In genomic region chr17:19397556-19398041, GRCh38 we compare ENCODE assay signal across 11 cellular contexts. TPM values are rescaled to one million over a fixed set of nuclear protein-coding genes. Genes with fewer than 3 reads are reported as not detected.
DNase-seq lines count a peak whose midpoint lies in the region; ATAC-seq and TF ChIP-seq lines count a peak whose summit lies in the region.
"Had no signal": no experiment of that assay in that cellular context is flagged by ENCODE, and none has a peak within 500 bp of the region (broad histone marks: within the 10 kb centered on the region; RNA-seq: fewer than 3 reads in every experiment).

No MANE protein-coding gene starts in this region.

- no peaks in the 10 kb centered on the region for H3K4me1 ChIP-seq in breast epithelium
- H3K4me1 ChIP-seq in aorta (ENCODE audit: control insufficient read depth in 1 of 2, insufficient read depth in 2 of 2, low read length in 2 of 2) = peaks cover 0 to 3% of the 10 kb centered on the region in 2 donors

- no peak overlapping the region for H3K4me3 ChIP-seq in breast epithelium
- no peak overlapping the region for H3K4me3 ChIP-seq in epithelial cell of esophagus (ENCODE audit: low read length)
- no peak overlapping the region for H3K4me3 ChIP-seq in aorta (ENCODE audit: low read length in 2 of 2)

- POLR2A ChIA-PET in MCF 10A (lab: Yijun Ruan, JAX) = no interaction called here

- H3K27ac Mint-ChIP-seq in MCF 10A (ENCODE audit: low read depth, unreplicated experiment) (no peak overlapping the region), mesothelial cell of epicardium (peak overlapping the region; percentile 43)
- H3K27ac Mint-ChIP-seq: T-helper 17 cell had no signal

- BruUV-seq in MCF 10A (replicated peaks; lab: Mats Ljungman, UMichigan) = no TSS peak

- intact Hi-C loops in breast epithelium (cut with DNase I; ENCODE audit: low total_unique reads) = no loop called here
- intact Hi-C loops in MCF 10A (cut with micrococcal nuclease) = no loop called here
- intact Hi-C loops in aorta (cut with DNase I) = loop anchor here in 1 of 2 donors (5.0 kb wide), 1 partner anchor 40 kb away; no protein-coding TSS in a partner anchor

- TF ChIP-seq CTCF in breast epithelium (IDR thresholded peaks at IDR 0.05) (no peak), MCF 10A (IDR thresholded peaks at IDR 0.05; ENCODE audit: unreplicated experiment) (no peak), epithelial cell of esophagus (IDR thresholded peaks at IDR 0.05; ENCODE audit: insufficient read depth, low read depth, low read length, missing control alignments) (no peak), mesothelial cell of epicardium (IDR thresholded peaks at IDR 0.05; ENCODE audit: unreplicated experiment) (no peak)

- peaks cover 10% of the 10 kb centered on the region for H3K4me1 Mint-ChIP-seq in MCF 10A (ENCODE audit: insufficient read depth, unreplicated experiment)
- peaks cover 30% of the 10 kb centered on the region for H3K4me1 Mint-ChIP-seq in mesothelial cell of epicardium

- no peaks in the 10 kb centered on the region for H3K36me3 ChIP-seq in breast epithelium
- no peaks in the 10 kb centered on the region for H3K36me3 ChIP-seq in aorta (ENCODE audit: control insufficient read depth in 1 of 2, insufficient read depth in 2 of 2, low read length in 1 of 2)

- WGBS in aorta, 2 donors = 34 to 36% methylated on average over 6 of the region's 6 CpGs

- H3K9me3 Mint-ChIP-seq in MCF 10A (ENCODE audit: unreplicated experiment) = no peaks in the 10 kb centered on the region
- H3K9me3 Mint-ChIP-seq in mesothelial cell of epicardium = no peaks in the 10 kb centered on the region

- no peak overlapping the region for H3K4me3 Mint-ChIP-seq in MCF 10A (ENCODE audit: unreplicated experiment)
- H3K4me3 Mint-ChIP-seq in mesothelial cell of epicardium = no peak overlapping the region
- H3K4me3 Mint-ChIP-seq: T-helper 17 cell had no signal

- ATAC-seq in aorta (ENCODE audit: low FRiP score) (peak; percentile 36), HG03565 (IDR thresholded peaks at IDR 0.05; ENCODE audit: unreplicated experiment) (no peak), GM19452 (IDR thresholded peaks at IDR 0.05; ENCODE audit: unreplicated experiment) (no peak)
- ATAC-seq: T-helper 17 cell had no signal

- CTCF ChIA-PET in MCF 10A (lab: Yijun Ruan, JAX) = no interaction called here

- H3K36me3 Mint-ChIP-seq in MCF 10A (ENCODE audit: insufficient read depth, unreplicated experiment) (no peaks in the 10 kb centered on the region), mesothelial cell of epicardium (no peaks in the 10 kb centered on the region)

- H3K27me3 ChIP-seq in breast epithelium (no peaks in the 10 kb centered on the region), aorta (ENCODE audit: control insufficient read depth in 1 of 2, insufficient read depth in 2 of 2, low read length in 1 of 2) (no peaks in the 10 kb centered on the region)

- peak in 1 of 2 donors; percentile 70 for DNase-seq in breast epithelium (ENCODE audit: low spot score in 2 of 2)
- no peak for DNase-seq in MCF 10A (ENCODE audit: unreplicated experiment)
- peak; percentile 20 for DNase-seq in epithelial cell of esophagus (ENCODE audit: low read depth)
- no peak for DNase-seq in mesothelial cell of epicardium (ENCODE audit: low spot score in 2 of 2, unreplicated experiment in 2 of 2)
- DNase-seq in aorta = peak in 1 of 2 donors; percentile 76
- DNase-seq in retina = no peak
- DNase-seq: DMS79, NCI-H526 treated with DMSO at 0.1 percent for 48 hours, T-helper 17 cell had no signal

- no peak for TF ChIP-seq POLR2A in breast epithelium (IDR thresholded peaks at IDR 0.05)

- no peaks in the 10 kb centered on the region for H3K27me3 Mint-ChIP-seq in MCF 10A (ENCODE audit: insufficient read depth, unreplicated experiment)
- no peaks in the 10 kb centered on the region for H3K27me3 Mint-ChIP-seq in mesothelial cell of epicardium (ENCODE audit: low read depth)

- H3K27ac ChIP-seq in breast epithelium (peak overlapping the region; percentile 81 to 85), aorta (ENCODE audit: low read depth in 1 of 2, low read length in 2 of 2) (peak overlapping the region; percentile 62 to 87)

- H3K9me3 ChIP-seq in breast epithelium (no peaks in the 10 kb centered on the region), aorta (ENCODE audit: control insufficient read depth, low read length) (no peaks in the 10 kb centered on the region)

RNA-seq across cellular contexts. Expression of gene MFAP4, which starts 10.6 kb away (rescaled TPM):
- total RNA-seq in breast epithelium (100 to 1,000 TPM in 2 of 3 donors, 10 to 100 TPM in 1; 45.5 to 186 (median 116) TPM), MCF 10A (2022) (not detected in 2 replicates), mesothelial cell of epicardium (194 to 213 TPM (median 210 TPM) in 3 replicates), aorta (100 to 1,000 TPM; 271 to 564 TPM)
- polyA plus RNA-seq in aorta = 100 to 1,000 TPM; 324 to 793 TPM
- total RNA-seq: T-helper 17 cell had no signal

RNA-seq across cellular contexts. Expression of gene RNF112, which starts 13.4 kb away (rescaled TPM):
- total RNA-seq in breast epithelium (1 to 10 TPM in 2 of 3 donors, under 1 TPM in 1; 0.96 to 2.9 (median 2.3) TPM), MCF 10A (2022) (0.25 TPM in 1 of 2 replicates, not detected in the other), mesothelial cell of epicardium (2.7 to 4.8 TPM (median 4.2 TPM) in 3 replicates), aorta (1 to 10 TPM; 5.4 to 9.9 TPM)
- polyA plus RNA-seq in aorta = 1 to 10 TPM; 5.1 to 7.5 TPM

RNA-seq across cellular contexts. Expression of gene MAPK7, which starts 19.3 kb away (rescaled TPM):
- 10 to 100 TPM; 21.4 to 39.0 (median 22.7) TPM for total RNA-seq in breast epithelium
- 14.5 and 18.2 TPM in 2 replicates for total RNA-seq in MCF 10A (2022)
- 46.0 to 49.0 TPM (median 47.6 TPM) in 3 replicates for total RNA-seq in mesothelial cell of epicardium
- 10 to 100 TPM; 33.5 to 34.1 TPM for total RNA-seq in aorta
- polyA plus RNA-seq in aorta = 10 to 100 TPM in 1 of 2 donors, 1 to 10 TPM in 1; 5.4 to 25.6 TPM

RNA-seq across cellular contexts. Expression of gene B9D1, which starts 35.1 kb away (rescaled TPM):
- total RNA-seq in breast epithelium (10 to 100 TPM; 14.4 to 29.2 (median 28.4) TPM), MCF 10A (2022) (30.4 and 33.0 TPM in 2 replicates), mesothelial cell of epicardium (20.9 to 26.2 TPM (median 22.2 TPM) in 3 replicates), aorta (1 to 10 TPM; 7.3 to 8.9 TPM)
- polyA plus RNA-seq in aorta = 10 to 100 TPM in 1 of 2 donors, 1 to 10 TPM in 1; 9.5 to 16.5 TPM

Comparison
In these comparisons a context has a peak if more than half of its experiments do, and no peak if none do; other contexts are left out.
1. RNA of gene MFAP4, which starts 10.6 kb away (total RNA-seq): 271 to 564 TPM in aorta, 194 to 213 TPM in mesothelial cell of epicardium and 45.5 to 186 TPM in breast epithelium; not detected in MCF 10A; every median in the first group is over 10 times any median in the second.